Comparison of ENCODE assay signal across 29 cellular contexts in genomic region chrX:88366314-88366713, GRCh38.
"Had no signal": no experiment of that assay in that cellular context is flagged by ENCODE, and none has a peak within 500 bp of the region (broad histone marks: within the 10 kb centered on the region; RNA-seq: fewer than 3 reads in every experiment).

No MANE protein-coding gene starts in this region.

- H3K36me3 ChIP-seq: stomach, suprapubic skin, thoracic aorta, thyroid gland, tibial artery, tibial nerve, transverse colon, upper lobe of left lung, upper lobe of right lung, uterus, vagina had no signal

- H3K9me3 ChIP-seq: suprapubic skin, testis, thoracic aorta, thyroid gland, transverse colon, upper lobe of right lung, uterus had no signal

- H3K27ac ChIP-seq: stomach, suprapubic skin, testis, thoracic aorta, thyroid gland, tibial artery, tibial nerve, transverse colon, upper lobe of left lung, upper lobe of right lung, uterus, vagina had no signal

- DNase-seq: stimulated activated CD4-positive, alpha-beta T cell treated with anti-CD3 and anti-CD28 coated beads, Interleukin-2, amount 100 ng/mL, for 48 hours; stimulated activated CD4-positive, alpha-beta T cell treated with anti-CD3 and anti-CD28 coated beads, Interleukin-4, amount 100 ng/mL, for 1 hour; stimulated activated CD4-positive, alpha-beta T cell treated with anti-CD3 and anti-CD28 coated beads, Interleukin-4, amount 100 ng/mL, for 24 hours; stimulated activated CD4-positive, alpha-beta T cell treated with anti-CD3 and anti-CD28 coated beads, Interleukin-4, amount 100 ng/mL, for 4 hours; stimulated activated CD8-positive, alpha-beta memory T cell treated with anti-CD3 and anti-CD28 coated beads, Interleukin-4, amount 100 ng/mL, for 48 hours; stimulated activated naive B cell treated with anti-CD40 and anti-IgM and Interleukin-4, amounts not matched to agents 10 μg/mL and 1 μg/mL and 100 μg/mL, for 72 hours; stimulated activated naive CD4-positive, alpha-beta T cell; stimulated activated naive CD4-positive, alpha-beta T cell treated with Interleukin-2 at 50 U/mL for 16 hours; stimulated activated naive CD8-positive, alpha-beta T cell treated with anti-CD3 and anti-CD28 coated beads, Interleukin-15, amount 100 ng/mL, for 72 hours; stimulated activated naive CD8-positive, alpha-beta T cell treated with anti-CD3 and anti-CD28 coated beads, Interleukin-15, Interleukin-2, amounts not matched to agents 100 U/mL and 50 U/mL, for 24 hours; stomach; substantia nigra; testis; thyroid gland; tibial artery; transverse colon; trophoblast cell; upper lobe of left lung; upper lobe of right lung; uterus had no signal

- H3K9me3 Mint-ChIP-seq: stimulated activated naive CD8-positive, alpha-beta T cell treated with anti-CD3 and anti-CD28 coated beads, Interleukin-15, Interleukin-2, amounts not matched to agents 100 ng/mL and 50 ng/mL, for 24 hours; type B pancreatic cell had no signal

- H3K4me3 ChIP-seq: stomach, suprapubic skin, testis, thoracic aorta, thyroid gland, tibial artery, tibial nerve, transverse colon, upper lobe of left lung, upper lobe of right lung, uterus, vagina had no signal

- H3K4me1 ChIP-seq: stomach, suprapubic skin, testis, thyroid gland, tibial artery, tibial nerve, transverse colon, upper lobe of left lung, upper lobe of right lung, uterus, vagina had no signal

- FAIRE-seq: urothelium cell line had no signal

- H3K27me3 ChIP-seq: stomach, suprapubic skin, testis, thyroid gland, tibial artery, tibial nerve, transverse colon, upper lobe of left lung, upper lobe of right lung, uterus, vagina had no signal

- H3K36me3 Mint-ChIP-seq: stimulated activated effector memory CD8-positive, alpha-beta T cell treated with anti-CD3 and anti-CD28 coated beads, Interleukin-12 subunit alpha, Interleukin-12 subunit beta, amount 100 ng/mL, for 72 hours; stimulated activated memory B cell treated with anti-CD40 and anti-IgM and Interleukin-4, amounts not matched to agents 10 μg/mL and 1 μg/mL and 100 μg/mL, for 72 hours; stimulated activated naive B cell treated with anti-CD40 and anti-IgM and Interleukin-4, amounts not matched to agents 10 μg/mL and 1 μg/mL and 100 μg/mL, for 72 hours; type B pancreatic cell had no signal

- H3K4me1 Mint-ChIP-seq: stimulated activated effector memory CD8-positive, alpha-beta T cell treated with anti-CD3 and anti-CD28 coated beads, Interleukin-12 subunit alpha, Interleukin-12 subunit beta, amount 100 ng/mL, for 72 hours; stimulated activated memory B cell treated with anti-CD40 and anti-IgM and Interleukin-4, amounts not matched to agents 10 μg/mL and 1 μg/mL and 100 μg/mL, for 72 hours; stimulated activated naive B cell treated with anti-CD40 and anti-IgM and Interleukin-4, amounts not matched to agents 10 μg/mL and 1 μg/mL and 100 μg/mL, for 72 hours; stimulated activated naive CD8-positive, alpha-beta T cell treated with anti-CD3 and anti-CD28 coated beads, Interleukin-15, amount 100 ng/mL, for 72 hours had no signal

- H3K27ac Mint-ChIP-seq: stimulated activated effector memory CD8-positive, alpha-beta T cell treated with anti-CD3 and anti-CD28 coated beads, Interleukin-12 subunit alpha, Interleukin-12 subunit beta, amount 100 ng/mL, for 72 hours; stimulated activated memory B cell treated with anti-CD40 and anti-IgM and Interleukin-4, amounts not matched to agents 10 μg/mL and 1 μg/mL and 100 μg/mL, for 72 hours; stimulated activated naive B cell treated with anti-CD40 and anti-IgM and Interleukin-4, amounts not matched to agents 10 μg/mL and 1 μg/mL and 100 μg/mL, for 72 hours; stimulated activated naive CD8-positive, alpha-beta T cell treated with anti-CD3 and anti-CD28 coated beads, Interleukin-15, amount 100 ng/mL, for 72 hours; stimulated activated naive CD8-positive, alpha-beta T cell treated with anti-CD3 and anti-CD28 coated beads, Interleukin-15, Interleukin-2, amounts not matched to agents 100 ng/mL and 50 ng/mL, for 24 hours; type B pancreatic cell had no signal

- H3K4me3 Mint-ChIP-seq: stimulated activated effector memory CD8-positive, alpha-beta T cell treated with anti-CD3 and anti-CD28 coated beads, Interleukin-12 subunit alpha, Interleukin-12 subunit beta, amount 100 ng/mL, for 72 hours; stimulated activated memory B cell treated with anti-CD40 and anti-IgM and Interleukin-4, amounts not matched to agents 10 μg/mL and 1 μg/mL and 100 μg/mL, for 72 hours; stimulated activated naive B cell treated with anti-CD40 and anti-IgM and Interleukin-4, amounts not matched to agents 10 μg/mL and 1 μg/mL and 100 μg/mL, for 72 hours; stimulated activated naive CD8-positive, alpha-beta T cell treated with anti-CD3 and anti-CD28 coated beads, Interleukin-15, amount 100 ng/mL, for 72 hours; stimulated activated naive CD8-positive, alpha-beta T cell treated with anti-CD3 and anti-CD28 coated beads, Interleukin-15, Interleukin-2, amounts not matched to agents 100 ng/mL and 50 ng/mL, for 24 hours; type B pancreatic cell had no signal

- ATAC-seq: stimulated activated effector memory CD8-positive, alpha-beta T cell treated with anti-CD3 and anti-CD28 coated beads, Interleukin-12 subunit alpha, Interleukin-12 subunit beta, amount 100 ng/mL, for 72 hours; stimulated activated memory B cell treated with anti-CD40 and anti-IgM and Interleukin-4, amounts not matched to agents 10 μg/mL and 1 μg/mL and 100 μg/mL, for 72 hours; stimulated activated naive B cell treated with anti-CD40 and anti-IgM and Interleukin-4, amounts not matched to agents 10 μg/mL and 1 μg/mL and 100 μg/mL, for 72 hours; stimulated activated naive CD8-positive, alpha-beta T cell treated with anti-CD3 and anti-CD28 coated beads, Interleukin-15, amount 100 ng/mL, for 72 hours; stimulated activated naive CD8-positive, alpha-beta T cell treated with anti-CD3 and anti-CD28 coated beads, Interleukin-15, Interleukin-2, amounts not matched to agents 100 U/mL and 50 U/mL, for 24 hours; upper lobe of right lung had no signal

- H3K27me3 Mint-ChIP-seq: stimulated activated memory B cell treated with anti-CD40 and anti-IgM and Interleukin-4, amounts not matched to agents 10 μg/mL and 1 μg/mL and 100 μg/mL, for 72 hours; stimulated activated naive B cell treated with anti-CD40 and anti-IgM and Interleukin-4, amounts not matched to agents 10 μg/mL and 1 μg/mL and 100 μg/mL, for 72 hours; stimulated activated naive CD8-positive, alpha-beta T cell treated with anti-CD3 and anti-CD28 coated beads, Interleukin-15, amount 100 ng/mL, for 72 hours; stimulated activated naive CD8-positive, alpha-beta T cell treated with anti-CD3 and anti-CD28 coated beads, Interleukin-15, Interleukin-2, amounts not matched to agents 100 ng/mL and 50 ng/mL, for 24 hours; type B pancreatic cell had no signal
